ENCODE assay signal across 24 cellular contexts in genomic region chr2:201008000-201008829, GRCh38. TPM values are rescaled to one million over a fixed set of nuclear protein-coding genes. Genes with fewer than 3 reads are reported as not detected.
DNase-seq lines count a peak whose midpoint lies in the region; ATAC-seq and TF ChIP-seq lines count a peak whose summit lies in the region.
"Had no signal": no experiment of that assay in that cellular context is flagged by ENCODE, and none has a peak within 500 bp of the region (broad histone marks: within the 10 kb centered on the region; RNA-seq: fewer than 3 reads in every experiment).

No MANE protein-coding gene starts in this region.

- no peak for ATAC-seq in HG03442 (IDR thresholded peaks at IDR 0.05; ENCODE audit: unreplicated experiment)
- ATAC-seq: activated CD4-positive, alpha-beta T cell treated with anti-CD3 and anti-CD28 coated beads for 36 hours; CD8-positive, alpha-beta T cell; gastrocnemius medialis; K562; stimulated activated naive CD8-positive, alpha-beta T cell treated with anti-CD3 and anti-CD28 coated beads, Interleukin-15, Interleukin-2, amounts not matched to agents 100 U/mL and 50 U/mL, for 24 hours had no signal

- H3K27ac ChIP-seq in 22Rv1: peak overlapping the region; percentile 87
- H3K27ac ChIP-seq in VCaP: peak overlapping the region; percentile 80
- H3K27ac ChIP-seq in mucosa of rectum (ENCODE audit: low read depth in 2 of 2, low read length in 2 of 2): peak overlapping the region; percentile 59 to 63
- H3K27ac ChIP-seq: gastrocnemius medialis, neutrophil, prostate gland, RWPE1 had no signal

- DNase-seq in kidney glomerular epithelial cell (lab: John Stamatoyannopoulos, UW) (peak; percentile 90), 8988T (no peak), NCI-H524 treated with DMSO at 0.1 percent for 48 hours (lab: John Stamatoyannopoulos, UW) (no peak), dermis blood vessel endothelial cell (no peak)
- DNase-seq: activated CD4-positive, alpha-beta T cell treated with anti-CD3 and anti-CD28 coated beads for 36 hours; activated CD8-positive, alpha-beta memory T cell treated with anti-CD3 and anti-CD28 coated beads for 24 hours; activated effector memory CD4-positive, alpha-beta T cell treated with Interleukin-2 at 50 U/mL for 16 hours; activated naive CD8-positive, alpha-beta T cell treated with anti-CD3 and anti-CD28 coated beads for 36 hours; caudate nucleus; CD8-positive, alpha-beta T cell; DMS153; gastrocnemius medialis; NCI-H2029 treated with DMSO at 0.1 percent for 48 hours; NCI-H2227 treated with DMSO at 0.1 percent for 48 hours; stimulated activated naive CD8-positive, alpha-beta T cell treated with anti-CD3 and anti-CD28 coated beads, Interleukin-15, Interleukin-2, amounts not matched to agents 100 U/mL and 50 U/mL, for 24 hours; T-helper 1 cell had no signal

- H3K9ac ChIP-seq in mucosa of rectum (ENCODE audit: low read depth in 1 of 2, low read length in 2 of 2): no peak overlapping the region

- no peaks in the 10 kb centered on the region for H3K9me3 ChIP-seq in mucosa of rectum (ENCODE audit: control insufficient read depth in 2 of 2, low read length in 2 of 2)
- H3K9me3 ChIP-seq: gastrocnemius medialis, neutrophil, prostate gland had no signal

- TF ChIP-seq CTCF in 22Rv1 (IDR thresholded peaks at IDR 0.05) (no peak), VCaP (conservative IDR thresholded peaks at IDR 0.05) (no peak)

- H3K36me3 ChIP-seq in mucosa of rectum (ENCODE audit: control insufficient read depth in 2 of 2, insufficient read depth in 2 of 2, low read length in 2 of 2): peaks cover 0 to 23% of the 10 kb centered on the region in 2 donors
- H3K36me3 ChIP-seq: prostate gland had no signal

- H3K4me3 ChIP-seq in mucosa of rectum (ENCODE audit: low read length in 2 of 2): no peak overlapping the region
- H3K4me3 ChIP-seq: gastrocnemius medialis, K562, prostate gland had no signal

- H3K4me1 ChIP-seq in mucosa of rectum (ENCODE audit: control insufficient read depth in 2 of 2, insufficient read depth in 2 of 2, low read length in 2 of 2): peaks cover 0 to 20% of the 10 kb centered on the region in 2 donors
- H3K4me1 ChIP-seq: gastrocnemius medialis, prostate gland had no signal

- no peaks in the 10 kb centered on the region for H3K27me3 ChIP-seq in mucosa of rectum (ENCODE audit: control insufficient read depth in 2 of 2, insufficient read depth in 2 of 2, low read length in 2 of 2)
- H3K27me3 ChIP-seq: gastrocnemius medialis, neutrophil had no signal

RNA-seq across cellular contexts. Expression of gene ORC2, which starts 44.8 kb away (rescaled TPM):
- total RNA-seq in dermis blood vessel endothelial cell: 19.7 and 25.5 TPM in 2 replicates
